17 cellular contexts compared by ENCODE assay signal in genomic region chr10:79048639-79049550, GRCh38. TPM values are rescaled to one million over a fixed set of nuclear protein-coding genes. Genes with fewer than 3 reads are reported as not detected.
A peak's percentile ranks its signal among the peaks of the same experiment; 100 is the strongest.
DNase-seq lines count a peak whose midpoint lies in the region; ATAC-seq, FAIRE-seq and TF ChIP-seq lines count a peak whose summit lies in the region.
"Had no signal": no experiment of that assay in that cellular context is flagged by ENCODE, and none has a peak within 500 bp of the region (broad histone marks: within the 10 kb centered on the region; RNA-seq: fewer than 3 reads in every experiment).

No MANE protein-coding gene starts in this region.

- H3K9me3 Mint-ChIP-seq in T-helper 1 cell treated with Interleukin-12 subunit alpha and Interleukin-12 subunit beta and Interleukin-4 antibody, amounts not matched to agents 30 μg/mL and 1 μg/mL, for 36 hours = no peaks in the 10 kb centered on the region
- H3K9me3 Mint-ChIP-seq in WTC11 = no peaks in the 10 kb centered on the region
- H3K9me3 Mint-ChIP-seq in stimulated activated memory B cell treated with anti-CD40 and anti-IgM and Interleukin-4, amounts not matched to agents 10 μg/mL and 1 μg/mL and 100 μg/mL, for 72 hours = no peaks in the 10 kb centered on the region

- no peaks in the 10 kb centered on the region for H4K20me1 ChIP-seq in HepG2 (ENCODE audit: insufficient read depth, low read length)

- H3K27ac Mint-ChIP-seq in T-helper 1 cell treated with Interleukin-12 subunit alpha and Interleukin-12 subunit beta and Interleukin-4 antibody, amounts not matched to agents 30 μg/mL and 1 μg/mL, for 36 hours = peak overlapping the region; percentile 94
- no peak overlapping the region for H3K27ac Mint-ChIP-seq in WTC11
- H3K27ac Mint-ChIP-seq in stimulated activated memory B cell treated with anti-CD40 and anti-IgM and Interleukin-4, amounts not matched to agents 10 μg/mL and 1 μg/mL and 100 μg/mL, for 72 hours = peak overlapping the region; percentile 83

- no TSS peak for BruUV-seq in HepG2 (replicated peaks; lab: Mats Ljungman, UMichigan)

- H3K4me2 ChIP-seq in HepG2 (ENCODE audit: low read depth, low read length) = peak overlapping the region; percentile 56

- in situ Hi-C loops in HepG2 (cut with HindIII; ENCODE audit: extremely low pct_ligation_motif_present, low pct_unique_long_range_greater_than_20kb) = no loop called here

- H3K79me2 ChIP-seq in HepG2 (ENCODE audit: insufficient read depth, low read length) = no peaks in the 10 kb centered on the region

- H3K4me3 Mint-ChIP-seq in T-helper 1 cell treated with Interleukin-12 subunit alpha and Interleukin-12 subunit beta and Interleukin-4 antibody, amounts not matched to agents 30 μg/mL and 1 μg/mL, for 36 hours = peak overlapping the region; percentile 64
- H3K4me3 Mint-ChIP-seq in WTC11 = no peak overlapping the region
- no peak overlapping the region for H3K4me3 Mint-ChIP-seq in stimulated activated memory B cell treated with anti-CD40 and anti-IgM and Interleukin-4, amounts not matched to agents 10 μg/mL and 1 μg/mL and 100 μg/mL, for 72 hours

- no peaks in the 10 kb centered on the region for H3K9me3 ChIP-seq in HepG2 (ENCODE audit: low read length)
- H3K9me3 ChIP-seq: left lung, right atrium auricular region had no signal

- POLR2A ChIA-PET in WTC11 (lab: Charles Lee) (no interaction called here), HepG2 (lab: Yijun Ruan, JAX) (interaction anchor here (1.0 kb wide), 1 partner anchor 75 kb away, joined by 3 read pairs; no protein-coding TSS in a partner anchor)

- no peak for DNase-seq in T-helper 1 cell
- DNase-seq in WTC11 (ENCODE audit: low spot score) = peak; percentile 11
- no peak for DNase-seq in HepG2 (ENCODE audit: low spot score)
- no peak for DNase-seq in cerebellar nuclear complex (lab: John Stamatoyannopoulos, UW)
- no peak for DNase-seq in GF-D8 (lab: John Stamatoyannopoulos, UW)
- DNase-seq in SIG-M5 treated with dmso at 0.1 percent for 504 hours (lab: John Stamatoyannopoulos, UW; ENCODE audit: unreplicated experiment) = no peak
- DNase-seq: DMS53, foreskin melanocyte, NCI-H1105, NCI-H774, SW 1271 had no signal

- H3K4me3 ChIP-seq in HepG2 (replicated peaks in 1 of 3; ENCODE audit: insufficient read depth in 1 of 3, low read depth in 2 of 3, low read length in 3 of 3) = peak overlapping the region in 1 of 3 experiments; percentile 43; a peak in 1 of 6 replicates
- H3K4me3 ChIP-seq: left lung, right atrium auricular region had no signal

- H3K27me3 ChIP-seq in HepG2 (ENCODE audit: control insufficient read depth in 1 of 2, insufficient read depth in 2 of 2, low read length in 2 of 2) = peaks cover 3 to 6% of the 10 kb centered on the region in 2 experiments; a peak in 2 of 5 replicates
- H3K27me3 ChIP-seq: left lung, right atrium auricular region had no signal

- H3K36me3 Mint-ChIP-seq in T-helper 1 cell treated with Interleukin-12 subunit alpha and Interleukin-12 subunit beta and Interleukin-4 antibody, amounts not matched to agents 30 μg/mL and 1 μg/mL, for 36 hours (ENCODE audit: low read depth) = peaks cover 2% of the 10 kb centered on the region
- H3K36me3 Mint-ChIP-seq in WTC11 = no peaks in the 10 kb centered on the region
- H3K36me3 Mint-ChIP-seq in stimulated activated memory B cell treated with anti-CD40 and anti-IgM and Interleukin-4, amounts not matched to agents 10 μg/mL and 1 μg/mL and 100 μg/mL, for 72 hours = no peaks in the 10 kb centered on the region

- peaks cover 57% of the 10 kb centered on the region for H3K4me1 ChIP-seq in HepG2 (ENCODE audit: insufficient read depth, low read length)

- no peak for FAIRE-seq in HepG2 (lab: Jason Lieb, UNC)
- FAIRE-seq: GM18507 had no signal

- H3K4me1 Mint-ChIP-seq in T-helper 1 cell treated with Interleukin-12 subunit alpha and Interleukin-12 subunit beta and Interleukin-4 antibody, amounts not matched to agents 30 μg/mL and 1 μg/mL, for 36 hours (ENCODE audit: low read depth) = peaks cover 25% of the 10 kb centered on the region
- peaks cover 49% of the 10 kb centered on the region for H3K4me1 Mint-ChIP-seq in WTC11
- peaks cover 23% of the 10 kb centered on the region for H3K4me1 Mint-ChIP-seq in stimulated activated memory B cell treated with anti-CD40 and anti-IgM and Interleukin-4, amounts not matched to agents 10 μg/mL and 1 μg/mL and 100 μg/mL, for 72 hours

- no peaks in the 10 kb centered on the region for H3K27me3 Mint-ChIP-seq in T-helper 1 cell treated with Interleukin-12 subunit alpha and Interleukin-12 subunit beta and Interleukin-4 antibody, amounts not matched to agents 30 μg/mL and 1 μg/mL, for 36 hours (ENCODE audit: low read depth)
- peaks cover 5% of the 10 kb centered on the region for H3K27me3 Mint-ChIP-seq in WTC11 (ENCODE audit: low read depth)
- peaks cover 19% of the 10 kb centered on the region for H3K27me3 Mint-ChIP-seq in stimulated activated memory B cell treated with anti-CD40 and anti-IgM and Interleukin-4, amounts not matched to agents 10 μg/mL and 1 μg/mL and 100 μg/mL, for 72 hours

- CTCF ChIA-PET in WTC11 (lab: Charles Lee) (interaction anchor here (0.6 to 1.6 kb wide), 3 partner anchors 41 to 146 kb away, joined by 3 to 4 read pairs (median 3); no protein-coding TSS in a partner anchor), HepG2 (lab: Yijun Ruan, JAX; ENCODE audit: low intra/inter-chr PET ratio, low total read pairs) (no interaction called here)

- TF ChIP-seq CTCF in WTC11 (IDR thresholded peaks at IDR 0.05) (no peak), HepG2 (CRISPR knock-in tag; IDR thresholded peaks at IDR 0.05) (no peak)

- no peak for TF ChIP-seq RAD21 in HepG2 (CRISPR knock-in tag; IDR thresholded peaks at IDR 0.05)

- no peak for TF ChIP-seq POLR2A in HepG2 (IDR thresholded peaks at IDR 0.05; ENCODE audit: insufficient read depth in 1 of 2, low read depth in 2 of 2, low read length in 2 of 2)

- TF ChIP-seq EP300 in HepG2 (IDR thresholded peaks at IDR 0.05; ENCODE audit: low read depth in 2 of 2, low read length in 2 of 2) (no peak), HepG2 (CRISPR knock-in tag; IDR thresholded peaks at IDR 0.05; ENCODE audit: borderline replicate concordance) (no peak)

- 44% methylated on average over 8 of the region's 14 CpGs for WGBS in HepG2 (ENCODE audit: low lambda C conversion rate)

- no peak overlapping the region for H2AFZ ChIP-seq in HepG2 (ENCODE audit: low read length)

- H3K27ac ChIP-seq in HepG2 (ENCODE audit: extremely low read length, insufficient read depth, low read length) = no peak overlapping the region
- H3K27ac ChIP-seq: 22Rv1, right atrium auricular region had no signal

- no peak overlapping the region for H3K9ac ChIP-seq in HepG2 (ENCODE audit: insufficient read depth, low read depth, low read length)

- intact Hi-C loops in HepG2 (cut with micrococcal nuclease; ENCODE audit: unreplicated experiment) = no loop called here

- no peaks in the 10 kb centered on the region for H3K36me3 ChIP-seq in HepG2 (replicated peaks in 1 of 2; ENCODE audit: control insufficient read depth in 1 of 2, insufficient read depth in 2 of 2, low read length in 2 of 2)
- H3K36me3 ChIP-seq: left lung, right atrium auricular region had no signal

- ATAC-seq in WTC11 (no peak), HepG2 (peak; percentile 16)
- no peak for ATAC-seq in stimulated activated memory B cell treated with anti-CD40 and anti-IgM and Interleukin-4, amounts not matched to agents 10 μg/mL and 1 μg/mL and 100 μg/mL, for 72 hours

TF ChIP-seq in WTC11, 78 proteins besides CTCF, POLR2A, EP300 and RAD21 (continues in another document):
- TF ChIP-seq SOX15 (CRISPR knock-in tag; IDR thresholded peaks at IDR 0.05) = no peak
- TF ChIP-seq CREB1 (CRISPR knock-in tag; IDR thresholded peaks at IDR 0.05) = no peak
- TF ChIP-seq JAZF1 (CRISPR knock-in tag; IDR thresholded peaks at IDR 0.05) = no peak
- no peak for TF ChIP-seq GRHL2 (CRISPR knock-in tag; IDR thresholded peaks at IDR 0.05; ENCODE audit: insufficient replicate concordance, severe bottlenecking)
- no peak for TF ChIP-seq IRF2 (CRISPR knock-in tag; IDR thresholded peaks at IDR 0.05; ENCODE audit: borderline replicate concordance, low read depth)

TF ChIP-seq in HepG2, 621 proteins besides CTCF, POLR2A, EP300 and RAD21:
- TF ChIP-seq JUN (CRISPR knock-in tag; IDR thresholded peaks at IDR 0.05) = no peak
- no peak for TF ChIP-seq ZMYM4 (CRISPR knock-in tag; IDR thresholded peaks at IDR 0.05)
- no peak for TF ChIP-seq SRSF4 (IDR thresholded peaks at IDR 0.05; ENCODE audit: low read depth, low read length, poor library complexity, severe bottlenecking)
- 0 out of 2 replicates have a peak, but pooled peaks have one; percentile 37 for TF ChIP-seq NRL (CRISPR knock-in tag; IDR thresholded peaks at IDR 0.05; ENCODE audit: borderline replicate concordance)
- TF ChIP-seq HCFC1 (IDR thresholded peaks at IDR 0.05; ENCODE audit: low read depth, low read length) = no peak

RNA-seq across cellular contexts. Expression of gene ZMIZ1, which starts 19.9 kb away (rescaled TPM):
- 34.3 to 44.4 TPM (median 35.2 TPM) in 3 replicates for total RNA-seq in WTC11 (2021)
- 5.3 and 11.0 TPM in 2 replicates for total RNA-seq in HepG2 (2016; rRNA removed; fragmentation: Illumina TruSeq; extraction: Trizol)
- 2.3 and 2.6 TPM in 2 replicates for total RNA-seq in HepG2 (2016; cell fraction: cytosol; rRNA removed; fragmentation: Illumina TruSeq; extraction: Trizol; ENCODE audit: low read depth)
- total RNA-seq in HepG2 (2016; cell fraction: insoluble cytoplasmic fraction; rRNA removed; fragmentation: Illumina TruSeq; extraction: Trizol) = 5.2 and 10.5 TPM in 2 replicates
- total RNA-seq in HepG2 (2016; cell fraction: membrane; rRNA removed; fragmentation: Illumina TruSeq; extraction: Trizol) = 7.0 and 7.7 TPM in 2 replicates
- 9.9 and 13.1 TPM in 2 replicates for total RNA-seq in HepG2 (2016; cell fraction: nucleus; rRNA removed; fragmentation: Illumina TruSeq; extraction: Trizol)
- polyA plus RNA-seq in HepG2 (2011; rRNA removed) = 8.8 and 10.2 TPM in 2 replicates
- polyA plus RNA-seq in HepG2 (2011; cell fraction: cytosol; rRNA removed) = 7.4 TPM in 2 replicates
- polyA plus RNA-seq in HepG2 (2011; cell fraction: nucleus; rRNA removed) = 42.1 and 46.0 TPM in 2 replicates
- 22.4 and 32.5 TPM in 2 replicates for polyA plus RNA-seq in HepG2 (2012)
- polyA plus RNA-seq in HepG2 (2016; cell fraction: cytosol; fragmentation: Illumina TruSeq; extraction: Trizol; ENCODE audit: low read depth) = 0.69 and 1.1 TPM in 2 replicates
- 16.0 and 20.6 TPM in 2 replicates for polyA plus RNA-seq in HepG2 (2016; cell fraction: insoluble cytoplasmic fraction; fragmentation: Illumina TruSeq; extraction: Trizol; ENCODE audit: low read depth)
- polyA plus RNA-seq in HepG2 (2016; cell fraction: membrane; fragmentation: Illumina TruSeq; extraction: Trizol; ENCODE audit: low read depth) = 2.4 and 3.8 TPM in 2 replicates
- 25.8 and 26.9 TPM in 2 replicates for polyA plus RNA-seq in HepG2 (2016; cell fraction: nucleus; fragmentation: Illumina TruSeq; extraction: Trizol; ENCODE audit: insufficient read depth, low read depth)
- polyA minus RNA-seq in HepG2 (2011; rRNA and poly(A)+ RNA removed; ENCODE audit: low replicate concordance) = 7.8 and 28.6 TPM in 2 replicates
- 19.5 and 20.1 TPM in 2 replicates for polyA minus RNA-seq in HepG2 (2011; cell fraction: cytosol; rRNA and poly(A)+ RNA removed)
- polyA minus RNA-seq in HepG2 (2011; cell fraction: nucleus; rRNA and poly(A)+ RNA removed) = 27.4 and 29.2 TPM in 2 replicates
